Comparison of ENCODE assay signal across 1 cellular context in the genomic region with DNA sequence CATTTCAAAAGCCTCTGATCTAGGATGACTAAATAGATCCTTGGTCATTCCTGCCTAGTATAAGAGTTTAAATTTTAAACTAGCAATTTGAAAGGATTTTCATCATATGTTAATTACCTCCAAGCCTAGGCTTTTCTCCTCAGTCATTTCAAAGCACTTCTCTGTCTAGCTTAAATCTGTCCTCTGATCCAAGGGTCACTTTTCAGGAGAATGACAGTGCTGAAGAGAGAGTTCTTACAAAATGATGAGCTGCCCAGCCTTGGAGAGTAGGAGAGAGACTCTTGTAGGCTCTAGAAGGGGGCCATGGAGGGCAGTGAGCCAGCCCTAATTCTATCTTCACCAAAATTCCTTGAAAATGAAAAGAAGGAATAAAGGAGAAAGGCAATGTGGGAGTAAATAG.
TF ChIP-seq lines count a peak whose summit lies in the region.

No MANE protein-coding gene starts in this region.

TF ChIP-seq in GM23338, 12 proteins besides CTCF, POLR2A, EP300 and RAD21 (continued from another document):
- TF ChIP-seq ZNF462 (CRISPR knock-in tag; IDR thresholded peaks at IDR 0.05): no peak
- TF ChIP-seq ETS1 (IDR thresholded peaks at IDR 0.05): no peak
- TF ChIP-seq POLR2AphosphoS5 (IDR thresholded peaks at IDR 0.05; ENCODE audit: low read depth): no peak
- no peak for TF ChIP-seq EZH2phosphoT487 (IDR thresholded peaks at IDR 0.05; ENCODE audit: unreplicated experiment)
- TF ChIP-seq ZNF114 (CRISPR knock-in tag; IDR thresholded peaks at IDR 0.05): no peak
